In the genomic region with DNA sequence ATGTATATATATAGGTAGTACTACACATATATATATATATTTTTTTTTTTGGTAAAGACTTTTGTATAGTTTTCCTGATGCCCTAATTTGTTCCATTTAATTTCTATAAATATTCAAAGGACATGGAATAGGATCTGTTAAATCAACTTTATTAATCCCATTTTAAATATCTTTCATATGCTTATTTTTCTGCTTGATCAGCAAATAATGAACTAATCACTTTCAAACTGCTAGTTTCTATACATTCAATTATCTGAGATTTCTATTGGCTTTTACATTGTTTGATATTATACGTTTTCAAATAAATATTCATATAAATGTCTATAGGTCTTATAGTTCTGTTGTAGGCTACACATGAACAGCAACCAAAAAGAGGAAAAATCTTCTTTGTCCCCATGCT, we compare ENCODE assay signal across 1 cellular context.
TF ChIP-seq lines count a peak whose summit lies in the region.

No MANE protein-coding gene starts in this region.

TF ChIP-seq in K562, 482 proteins besides CTCF, POLR2A, EP300 and RAD21:
- no peak for TF ChIP-seq MCM2 (IDR thresholded peaks at IDR 0.05; ENCODE audit: low read depth)
- TF ChIP-seq YBX1 (IDR thresholded peaks at IDR 0.05), result no peak
- no peak for TF ChIP-seq ZNF699 (CRISPR knock-in tag; IDR thresholded peaks at IDR 0.05; ENCODE audit: insufficient replicate concordance)
- peak; percentile 76 for TF ChIP-seq MAFG (tag; conservative IDR thresholded peaks at IDR 0.05)
- TF ChIP-seq, protein P1, sequence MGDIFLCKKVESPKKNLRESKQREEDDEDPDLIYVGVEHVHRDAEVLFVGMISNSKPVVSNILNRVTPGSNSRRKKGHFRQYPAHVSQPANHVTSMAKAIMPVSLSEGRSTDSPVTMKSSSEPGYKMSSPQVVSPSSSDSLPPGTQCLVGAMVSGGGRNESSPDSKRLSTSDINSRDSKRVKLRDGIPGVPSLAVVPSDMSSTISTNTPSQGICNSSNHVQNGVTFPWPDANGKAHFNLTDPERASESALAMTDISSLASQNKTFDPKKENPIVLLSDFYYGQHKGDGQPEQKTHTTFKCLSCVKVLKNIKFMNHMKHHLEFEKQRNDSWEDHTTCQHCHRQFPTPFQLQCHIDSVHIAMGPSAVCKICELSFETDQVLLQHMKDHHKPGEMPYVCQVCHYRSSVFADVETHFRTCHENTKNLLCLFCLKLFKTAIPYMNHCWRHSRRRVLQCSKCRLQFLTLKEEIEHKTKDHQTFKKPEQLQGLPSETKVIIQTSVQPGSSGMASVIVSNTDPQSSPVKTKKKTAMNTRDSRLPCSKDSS (IDR thresholded peaks at IDR 0.05; ENCODE audit: low read depth, partially characterized antibody), result no peak
- no peak for TF ChIP-seq CC2D1A (IDR thresholded peaks at IDR 0.05)
- peak; percentile 83 for TF ChIP-seq C11orf30 (IDR thresholded peaks at IDR 0.05; ENCODE audit: low read depth)
- peak; percentile 95 for TF ChIP-seq ZNF316 (IDR thresholded peaks at IDR 0.05)
- TF ChIP-seq MAFK (IDR thresholded peaks at IDR 0.05; ENCODE audit: low read length), result peak; percentile 92
- TF ChIP-seq CCAR2 (IDR thresholded peaks at IDR 0.05; ENCODE audit: low read depth, low read length), result no peak
- no peak for TF ChIP-seq HDAC1 (IDR thresholded peaks at IDR 0.05)
- no peak for TF ChIP-seq POLR2G (IDR thresholded peaks at IDR 0.05; ENCODE audit: low read depth, low read length)
- no peak for TF ChIP-seq CHD4 (IDR thresholded peaks at IDR 0.05; ENCODE audit: insufficient read depth, insufficient replicate concordance, low read depth, low read length, poor library complexity, severe bottlenecking)
- no peak for TF ChIP-seq XRCC5 (IDR thresholded peaks at IDR 0.05; ENCODE audit: low read depth, low read length)
- TF ChIP-seq MAFF (IDR thresholded peaks at IDR 0.05; ENCODE audit: low read length), result peak; percentile 85
- TF ChIP-seq, protein P2, sequence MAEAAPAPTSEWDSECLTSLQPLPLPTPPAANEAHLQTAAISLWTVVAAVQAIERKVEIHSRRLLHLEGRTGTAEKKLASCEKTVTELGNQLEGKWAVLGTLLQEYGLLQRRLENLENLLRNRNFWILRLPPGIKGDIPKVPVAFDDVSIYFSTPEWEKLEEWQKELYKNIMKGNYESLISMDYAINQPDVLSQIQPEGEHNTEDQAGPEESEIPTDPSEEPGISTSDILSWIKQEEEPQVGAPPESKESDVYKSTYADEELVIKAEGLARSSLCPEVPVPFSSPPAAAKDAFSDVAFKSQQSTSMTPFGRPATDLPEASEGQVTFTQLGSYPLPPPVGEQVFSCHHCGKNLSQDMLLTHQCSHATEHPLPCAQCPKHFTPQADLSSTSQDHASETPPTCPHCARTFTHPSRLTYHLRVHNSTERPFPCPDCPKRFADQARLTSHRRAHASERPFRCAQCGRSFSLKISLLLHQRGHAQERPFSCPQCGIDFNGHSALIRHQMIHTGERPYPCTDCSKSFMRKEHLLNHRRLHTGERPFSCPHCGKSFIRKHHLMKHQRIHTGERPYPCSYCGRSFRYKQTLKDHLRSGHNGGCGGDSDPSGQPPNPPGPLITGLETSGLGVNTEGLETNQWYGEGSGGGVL (CRISPR knock-in tag; IDR thresholded peaks at IDR 0.05), result no peak
- TF ChIP-seq ZNF140 (CRISPR knock-in tag; IDR thresholded peaks at IDR 0.05), result no peak
- TF ChIP-seq ZFX (CRISPR knock-in tag; IDR thresholded peaks at IDR 0.05), result no peak
- no peak for TF ChIP-seq KHSRP (IDR thresholded peaks at IDR 0.05)
- TF ChIP-seq ETS2 (tag; IDR thresholded peaks at IDR 0.05; ENCODE audit: borderline replicate concordance, poor library complexity, severe bottlenecking), result no peak
- TF ChIP-seq FOXJ2 (tag; IDR thresholded peaks at IDR 0.05), result no peak
- no peak for TF ChIP-seq TEAD2 (tag; IDR thresholded peaks at IDR 0.05)
- no peak for TF ChIP-seq ZNF143 (CRISPR knock-in tag; IDR thresholded peaks at IDR 0.05)
- TF ChIP-seq CREM (IDR thresholded peaks at IDR 0.05; ENCODE audit: low read depth), result no peak
- no peak for TF ChIP-seq ZNF764 (CRISPR knock-in tag; IDR thresholded peaks at IDR 0.05; ENCODE audit: low read depth)
- TF ChIP-seq ARHGAP35 (IDR thresholded peaks at IDR 0.05; ENCODE audit: partially characterized antibody), result no peak
- no peak for TF ChIP-seq POLR2AphosphoS5 (IDR thresholded peaks at IDR 0.05; ENCODE audit: control insufficient read depth, insufficient read depth, low read depth, low read length)
- TF ChIP-seq SRSF7 (optimal IDR thresholded peaks at IDR 0.05; ENCODE audit: low read depth, low read length), result no peak
TF ChIP-seq in K562: peak in this region for 5.
